30 cellular contexts compared by ENCODE assay signal in genomic region chr14:91187271-91187670, GRCh38. TPM values are rescaled to one million over a fixed set of nuclear protein-coding genes. Genes with fewer than 3 reads are reported as not detected.
"Had no signal": no experiment of that assay in that cellular context is flagged by ENCODE, and none has a peak within 500 bp of the region (broad histone marks: within the 10 kb centered on the region; RNA-seq: fewer than 3 reads in every experiment).

No MANE protein-coding gene starts in this region.

- H3K9me3 ChIP-seq: ascending aorta, breast epithelium, colonic mucosa had no signal

- H3K4me3 ChIP-seq: ascending aorta, breast epithelium, cardiac muscle cell, colonic mucosa had no signal

- H3K27ac ChIP-seq: ascending aorta, breast epithelium, cardiac muscle cell, colonic mucosa, WERI-Rb-1 had no signal

- ATAC-seq: activated CD4-positive, CD25-positive, alpha-beta regulatory T cell treated with anti-CD3 and anti-CD28 coated beads, Interleukin-2, amount 50 U/mL, for 24 hours; activated CD8-positive, alpha-beta memory T cell treated with anti-CD3 and anti-CD28 coated beads, Interleukin-2, amount 10 ng/mL, durations not matched to agents 7 days and 5 days; activated T-helper 17 cell treated with anti-CD3 and anti-CD28 coated beads, Interleukin-2, amount 50 U/mL, for 72 hours; esophagus mucosa; T-cell had no signal

- H3K4me1 ChIP-seq: ascending aorta, breast epithelium, colonic mucosa had no signal

- H3K4me1 Mint-ChIP-seq: activated B cell treated with CpG ODN at 0.5 μM for 24 hours, brain had no signal

- H3K4me3 Mint-ChIP-seq: activated B cell treated with CpG ODN at 0.5 μM for 24 hours; activated CD4-positive, alpha-beta memory T cell treated with anti-CD3 and anti-CD28 coated beads, Interleukin-2, amount 10 ng/mL, durations not matched to agents 7 days and 5 days; activated CD8-positive, alpha-beta memory T cell treated with anti-CD3 and anti-CD28 coated beads, Interleukin-2, amount 10 ng/mL, durations not matched to agents 7 days and 5 days; activated naive CD8-positive, alpha-beta T cell treated with anti-CD3 and anti-CD28 coated beads, Interleukin-2, amount 10 ng/mL, durations not matched to agents 7 days and 5 days; activated T-helper 17 cell treated with anti-CD3 and anti-CD28 coated beads, Interleukin-2, amount 50 U/mL, for 72 hours; brain; T-cell; T-helper 1 cell treated with Interleukin-12 subunit alpha and Interleukin-12 subunit beta and Interleukin-4 antibody, amounts not matched to agents 30 μg/mL and 1 μg/mL, for 36 hours; T-helper 2 cell treated with Interferon-gamma antibody and Interleukin-4, amounts not matched to agents 5 μg/mL and 100 μg/mL, for 36 hours had no signal

- DNase-seq: activated B cell treated with CpG ODN at 0.5 μM for 24 hours; activated CD4-positive, alpha-beta memory T cell treated with anti-CD3 and anti-CD28 coated beads, Interleukin-2, amount 10 ng/mL, durations not matched to agents 7 days and 5 days; activated CD4-positive, alpha-beta T cell treated with anti-CD3 and anti-CD28 coated beads for 48 hours; activated CD4-positive, alpha-beta T cell treated with anti-CD3 and anti-CD28 coated beads, Interleukin-2, amount 50 U/mL, for 4 hours; activated CD8-positive, alpha-beta memory T cell treated with anti-CD3 and anti-CD28 coated beads, Interleukin-2, amount 10 ng/mL, durations not matched to agents 7 days and 5 days; activated CD8-positive, alpha-beta memory T cell treated with anti-CD3 and anti-CD28 coated beads, Interleukin-2, amount 50 U/mL, for 4 hours; activated effector memory CD4-positive, alpha-beta T cell treated with Interleukin-2 at 50 U/mL for 16 hours; activated gamma-delta T cell treated with Interleukin-2 at 50 U/mL for 16 hours; activated naive CD4-positive, alpha-beta T cell treated with anti-CD3 and anti-CD28 coated beads, Interleukin-2, amount 50 U/mL, for 16 hours; activated naive CD4-positive, alpha-beta T cell treated with Interleukin-2 at 50 U/mL for 16 hours; activated naive CD8-positive, alpha-beta T cell treated with anti-CD3 and anti-CD28 coated beads, Interleukin-2, amount 10 ng/mL, durations not matched to agents 7 days and 5 days; activated T-cell treated with anti-CD3 and anti-CD28 coated beads, Interleukin-2, amount 50 U/mL, for 1 hour; central memory CD4-positive, alpha-beta T cell; cerebellar nuclear complex; colonic mucosa; effector CD8-positive, alpha-beta T cell; head of caudate nucleus; SW 1271; T-cell; T1000; WERI-Rb-1 had no signal

- H3K27me3 Mint-ChIP-seq: activated B cell treated with CpG ODN at 0.5 μM for 24 hours; activated CD4-positive, alpha-beta memory T cell treated with anti-CD3 and anti-CD28 coated beads, Interleukin-2, amount 10 ng/mL, durations not matched to agents 7 days and 5 days; activated CD8-positive, alpha-beta memory T cell treated with anti-CD3 and anti-CD28 coated beads, Interleukin-2, amount 10 ng/mL, durations not matched to agents 7 days and 5 days; activated naive CD8-positive, alpha-beta T cell treated with anti-CD3 and anti-CD28 coated beads, Interleukin-2, amount 10 ng/mL, durations not matched to agents 7 days and 5 days; activated T-helper 17 cell treated with anti-CD3 and anti-CD28 coated beads, Interleukin-2, amount 50 U/mL, for 72 hours; brain; T-cell had no signal

- H3K27me3 ChIP-seq: ascending aorta, breast epithelium, cardiac muscle cell, colonic mucosa had no signal

- H3K27ac Mint-ChIP-seq: activated B cell treated with CpG ODN at 0.5 μM for 24 hours; activated CD4-positive, alpha-beta memory T cell treated with anti-CD3 and anti-CD28 coated beads, Interleukin-2, amount 10 ng/mL, durations not matched to agents 7 days and 5 days; activated naive CD8-positive, alpha-beta T cell treated with anti-CD3 and anti-CD28 coated beads, Interleukin-2, amount 10 ng/mL, durations not matched to agents 7 days and 5 days; activated T-helper 17 cell treated with anti-CD3 and anti-CD28 coated beads, Interleukin-2, amount 50 U/mL, for 72 hours; brain; T-cell; T-helper 2 cell treated with Interferon-gamma antibody and Interleukin-4, amounts not matched to agents 5 μg/mL and 100 μg/mL, for 36 hours had no signal

- H3K9me3 Mint-ChIP-seq: activated B cell treated with CpG ODN at 0.5 μM for 24 hours; activated CD4-positive, alpha-beta memory T cell treated with anti-CD3 and anti-CD28 coated beads, Interleukin-2, amount 10 ng/mL, durations not matched to agents 7 days and 5 days; activated naive CD8-positive, alpha-beta T cell treated with anti-CD3 and anti-CD28 coated beads, Interleukin-2, amount 10 ng/mL, durations not matched to agents 7 days and 5 days; activated T-helper 17 cell treated with anti-CD3 and anti-CD28 coated beads, Interleukin-2, amount 50 U/mL, for 72 hours; brain; T-cell; T-helper 1 cell treated with Interleukin-12 subunit alpha and Interleukin-12 subunit beta and Interleukin-4 antibody, amounts not matched to agents 30 μg/mL and 1 μg/mL, for 36 hours; T-helper 2 cell treated with Interferon-gamma antibody and Interleukin-4, amounts not matched to agents 5 μg/mL and 100 μg/mL, for 36 hours had no signal

RNA-seq across cellular contexts. Expression of gene GPR68, which starts 57.2 kb away (rescaled TPM):
- total RNA-seq: ascending aorta had no signal
